ENCODE assay signal across 2 cellular contexts in the genomic region with DNA sequence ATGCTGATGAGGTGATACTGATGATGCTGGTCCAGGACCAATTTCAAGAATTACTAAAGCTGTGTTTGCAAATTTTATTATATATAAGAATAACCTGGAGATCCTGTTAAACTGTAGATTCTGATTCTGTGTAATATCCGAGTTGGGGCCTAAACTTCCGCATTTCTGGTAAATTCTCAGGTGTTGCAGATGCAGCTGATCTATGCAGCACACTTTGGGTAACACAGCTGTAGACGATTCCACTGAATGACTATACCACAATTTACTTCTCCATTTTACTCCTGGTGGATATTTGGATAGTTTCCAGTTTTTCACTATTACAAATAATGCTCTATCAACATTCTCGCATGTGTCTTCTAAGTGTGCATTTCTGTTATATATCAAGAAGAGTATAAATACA.
TF ChIP-seq lines count a peak whose summit lies in the region.

No MANE protein-coding gene starts in this region.

TF ChIP-seq in K562, 482 proteins besides CTCF, POLR2A, EP300 and RAD21:
- 0 out of 2 replicates have a peak, but pooled peaks have one; percentile 17 for TF ChIP-seq RBFOX2 (IDR thresholded peaks at IDR 0.05; ENCODE audit: low read depth, low read length)
- no peak for TF ChIP-seq NFXL1 (CRISPR knock-in tag; IDR thresholded peaks at IDR 0.05)

TF ChIP-seq in SK-N-SH, 30 proteins besides CTCF, POLR2A, EP300 and RAD21:
- TF ChIP-seq JUND (IDR thresholded peaks at IDR 0.05) (no peak), MEF2A (IDR thresholded peaks at IDR 0.05; ENCODE audit: borderline replicate concordance, low read depth) (no peak)
